ENCODE assay signal across 7 cellular contexts in genomic region chr10:97759157-97759980, GRCh38. TPM values are rescaled to one million over a fixed set of nuclear protein-coding genes. Genes with fewer than 3 reads are reported as not detected.
DNase-seq lines count a peak whose midpoint lies in the region; ATAC-seq and TF ChIP-seq lines count a peak whose summit lies in the region.

No MANE protein-coding gene starts in this region.

- no peak overlapping the region for H3K9ac ChIP-seq in KMS-11

- 54% methylated on average over 6 of the region's 6 CpGs for WGBS in hepatocyte (ENCODE audit: low lambda C conversion rate, missing lambda C conversion rate)

- H3K79me2 ChIP-seq in KMS-11 (ENCODE audit: insufficient read depth, low read depth) (no peaks in the 10 kb centered on the region), hepatocyte (no peaks in the 10 kb centered on the region)

- H3K9me3 ChIP-seq in SJSA1 (replicated peaks) (no peaks in the 10 kb centered on the region), ascending aorta (no peaks in the 10 kb centered on the region), hepatocyte (ENCODE audit: low read depth) (no peaks in the 10 kb centered on the region)

- H3K4me3 ChIP-seq in KMS-11 (IDR thresholded peaks at IDR 0.05; ENCODE audit: insufficient read depth, low read depth, low read length) (no peak overlapping the region), SJSA1 (no peak overlapping the region), ascending aorta (no peak overlapping the region), hepatocyte (no peak overlapping the region)

- intact Hi-C loops in ascending aorta (cut with DNase I) = no loop called here
- intact Hi-C loops in sciatic nerve (cut with DNase I) = loop anchor here (5.0 kb wide), 1 partner anchor 108 kb away; no protein-coding TSS in a partner anchor

- H3K27me3 ChIP-seq in KMS-11 (ENCODE audit: insufficient read depth, low read depth) (no peaks in the 10 kb centered on the region), SJSA1 (replicated peaks) (no peaks in the 10 kb centered on the region), ascending aorta (no peaks in the 10 kb centered on the region), hepatocyte (no peaks in the 10 kb centered on the region)

- peak; percentile 83 for ATAC-seq in sciatic nerve
- no peak for ATAC-seq in GM21717 (IDR thresholded peaks at IDR 0.05; ENCODE audit: unreplicated experiment)

- TF ChIP-seq CTCF in KMS-11 (conservative IDR thresholded peaks at IDR 0.05; ENCODE audit: low read depth, low read length) = peak; percentile 79
- peak; percentile 52 to 73 (median 64) for TF ChIP-seq CTCF in ascending aorta (IDR thresholded peaks at IDR 0.05)
- TF ChIP-seq CTCF in hepatocyte (IDR thresholded peaks at IDR 0.05; ENCODE audit: poor library complexity) = peak; percentile 87

- no peaks in the 10 kb centered on the region for H3K9me2 ChIP-seq in hepatocyte (replicated peaks; ENCODE audit: insufficient read depth)

- DNase-seq in GM04504 (ENCODE audit: low read depth) (peak; percentile 13), SJSA1 (ENCODE audit: low read depth in 1 of 2, low spot score in 2 of 2) (peak; percentile 47 to 70), ascending aorta (ENCODE audit: low spot score in 2 of 2) (peak in 1 of 2 donors; percentile 70), hepatocyte (ENCODE audit: low spot score) (peak; percentile 89), sciatic nerve (ENCODE audit: low spot score) (peak; percentile 89)

- H3K4me1 ChIP-seq in KMS-11 (ENCODE audit: low read depth, poor library complexity, severe bottlenecking) (no peaks in the 10 kb centered on the region), SJSA1 (replicated peaks) (no peaks in the 10 kb centered on the region), ascending aorta (no peaks in the 10 kb centered on the region), hepatocyte (ENCODE audit: insufficient read depth) (no peaks in the 10 kb centered on the region)

- H4K20me1 ChIP-seq in KMS-11 (ENCODE audit: insufficient read depth) (no peaks in the 10 kb centered on the region), hepatocyte (ENCODE audit: insufficient read depth, poor library complexity, severe bottlenecking) (no peaks in the 10 kb centered on the region)

- H2AFZ ChIP-seq in KMS-11 (ENCODE audit: low read depth) (no peak overlapping the region), hepatocyte (no peak overlapping the region)

- H3K27ac ChIP-seq in KMS-11 (no peak overlapping the region), SJSA1 (no peak overlapping the region), ascending aorta (no peak overlapping the region), hepatocyte (no peak overlapping the region)

- no peaks in the 10 kb centered on the region for H3K36me3 ChIP-seq in KMS-11 (ENCODE audit: insufficient read depth)
- peaks cover 46% of the 10 kb centered on the region for H3K36me3 ChIP-seq in SJSA1
- H3K36me3 ChIP-seq in ascending aorta = peaks cover 59 to 66% of the 10 kb centered on the region in 2 donors
- no peaks in the 10 kb centered on the region for H3K36me3 ChIP-seq in hepatocyte (replicated peaks; ENCODE audit: insufficient read depth, low read depth)

- H3K4me2 ChIP-seq in KMS-11 (no peak overlapping the region), hepatocyte (no peak overlapping the region)

RNA-seq across cellular contexts. Expression of gene SFRP5, which starts 12.4 kb away (rescaled TPM):
- total RNA-seq in SJSA1 (2014; rRNA removed; shearing (Covaris generic)) = not detected in 2 replicates
- not detected for total RNA-seq in ascending aorta
- total RNA-seq in hepatocyte = 17.2 and 18.5 TPM in 2 replicates
- polyA plus RNA-seq in hepatocyte = 36.6 and 48.9 TPM in 2 replicates
- total RNA-seq in sciatic nerve = 292 TPM

RNA-seq across cellular contexts. Expression of gene ZFYVE27, which starts 22.4 kb away (rescaled TPM):
- total RNA-seq in SJSA1 (2014; rRNA removed; shearing (Covaris generic)) = 20.8 and 20.9 TPM in 2 replicates
- total RNA-seq in ascending aorta (62.2 TPM), hepatocyte (20.1 and 24.9 TPM in 2 replicates), sciatic nerve (32.9 TPM)
- 30.3 and 31.9 TPM in 2 replicates for polyA plus RNA-seq in hepatocyte

RNA-seq across cellular contexts. Expression of gene MARVELD1, which starts 45.8 kb away (rescaled TPM):
- 30.7 and 36.5 TPM in 2 replicates for total RNA-seq in SJSA1 (2014; rRNA removed; shearing (Covaris generic))
- total RNA-seq in ascending aorta = 43.7 TPM
- total RNA-seq in hepatocyte = 25.4 and 29.5 TPM in 2 replicates
- polyA plus RNA-seq in hepatocyte = 52.5 and 53.1 TPM in 2 replicates
- total RNA-seq in sciatic nerve = 59.5 TPM

Comparison
In these comparisons a context has a peak if more than half of its experiments do, and no peak if none do; other contexts are left out.
1. RNA of gene SFRP5, which starts 12.4 kb away (total RNA-seq): 292 TPM in sciatic nerve (single experiment) and 17.2 to 18.5 TPM in hepatocyte; not detected in SJSA1 and not detected in ascending aorta (single experiment); every median in the first group is over 10 times any median in the second.
2. Peak in every context shown above with its lines, with median percentiles within 50 percentile points of each other: CTCF ChIP-seq.